In the genomic region with DNA sequence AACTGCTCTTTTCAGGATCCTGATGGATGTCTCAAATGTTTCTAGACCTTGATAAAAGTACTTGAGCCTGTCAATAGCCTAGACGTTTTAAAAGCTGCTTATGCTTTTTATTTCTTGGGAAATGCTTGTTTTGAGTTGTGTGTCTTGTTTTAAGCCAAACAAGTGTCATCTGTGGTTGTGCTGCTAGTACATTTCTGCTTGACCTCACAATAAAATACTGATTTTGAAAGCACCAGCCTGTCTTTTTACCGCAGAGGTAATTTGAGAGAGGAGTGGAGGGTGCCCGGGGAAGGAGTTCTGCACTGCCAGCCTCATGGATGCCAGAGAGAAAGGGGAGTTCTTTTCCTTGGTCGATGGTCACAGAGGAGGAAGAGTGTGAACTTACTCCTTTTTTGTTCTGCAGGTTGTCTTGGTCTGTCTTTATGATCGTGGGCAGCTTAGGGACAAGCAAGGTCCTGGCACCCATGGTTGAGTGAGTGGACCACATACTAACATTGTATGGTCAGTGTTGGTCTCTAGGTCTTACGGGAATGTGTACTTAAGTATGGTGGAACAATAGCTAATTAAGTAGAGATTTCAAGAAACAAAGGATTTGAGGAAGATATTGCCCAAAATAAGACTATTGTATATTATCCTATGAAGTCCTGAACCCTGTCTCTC, we compare ENCODE assay signal across 11 cellular contexts.
DNase-seq lines count a peak whose midpoint lies in the region; FAIRE-seq and TF ChIP-seq lines count a peak whose summit lies in the region.
"Had no signal": no experiment of that assay in that cellular context is flagged by ENCODE, and none has a peak within 500 bp of the region (broad histone marks: within the 10 kb centered on the region; RNA-seq: fewer than 3 reads in every experiment).

No MANE protein-coding gene starts in this region.

- H3K4me1 Mint-ChIP-seq in CD4-positive, alpha-beta memory T cell, result peaks cover 0 to 1% (median 0%) of the 10 kb centered on the region in 4 donors
- H3K4me1 Mint-ChIP-seq in activated CD4-positive, alpha-beta memory T cell treated with anti-CD3 and anti-CD28 coated beads, Interleukin-2, amount 10 ng/mL, durations not matched to agents 7 days and 5 days, result peaks cover 16% of the 10 kb centered on the region
- H3K4me1 Mint-ChIP-seq: activated naive CD4-positive, alpha-beta T cell treated with anti-CD3 and anti-CD28 coated beads, Interleukin-2, amount 50 U/mL, for 24 hours had no signal

- H3K9me3 ChIP-seq in adipocyte (ENCODE audit: control insufficient read depth, low read length) (no peaks in the 10 kb centered on the region), kidney (ENCODE audit: control insufficient read depth in 1 of 2, low read length in 2 of 2) (no peaks in the 10 kb centered on the region), skeletal muscle tissue (ENCODE audit: control insufficient read depth in 3 of 3, low read length in 3 of 3) (no peaks in the 10 kb centered on the region)
- no peaks in the 10 kb centered on the region for H3K9me3 ChIP-seq in CD4-positive, alpha-beta memory T cell (ENCODE audit: control insufficient read depth in 1 of 2, low read length in 2 of 2)

- H3K27me3 ChIP-seq in adipocyte (replicated peaks; ENCODE audit: control insufficient read depth, insufficient read depth, low read length) (no peaks in the 10 kb centered on the region), skeletal muscle tissue (ENCODE audit: control insufficient read depth in 3 of 3, insufficient read depth in 3 of 3, low read length in 3 of 3) (no peaks in the 10 kb centered on the region)
- H3K27me3 ChIP-seq in CD4-positive, alpha-beta memory T cell (ENCODE audit: insufficient read depth, low read length), result no peaks in the 10 kb centered on the region

- H3K4me3 ChIP-seq in adipocyte (ENCODE audit: low read length) (peak overlapping the region; percentile 67), kidney (ENCODE audit: low read length in 2 of 2) (peak overlapping the region in 1 of 2 donors; percentile 7), skeletal muscle tissue (ENCODE audit: low read length in 3 of 3) (no peak overlapping the region)
- no peak overlapping the region for H3K4me3 ChIP-seq in CD4-positive, alpha-beta memory T cell (ENCODE audit: low read length in 2 of 2)

- no peaks in the 10 kb centered on the region for H3K9me3 Mint-ChIP-seq in CD4-positive, alpha-beta memory T cell
- H3K9me3 Mint-ChIP-seq in activated CD4-positive, alpha-beta memory T cell treated with anti-CD3 and anti-CD28 coated beads, Interleukin-2, amount 10 ng/mL, durations not matched to agents 7 days and 5 days, result no peaks in the 10 kb centered on the region
- H3K9me3 Mint-ChIP-seq: activated naive CD4-positive, alpha-beta T cell treated with anti-CD3 and anti-CD28 coated beads, Interleukin-2, amount 50 U/mL, for 24 hours had no signal

- TF ChIP-seq CTCF in kidney (IDR thresholded peaks at IDR 0.05; ENCODE audit: borderline replicate concordance, extremely low read depth, insufficient read depth), result no peak

- H3K27ac ChIP-seq in kidney (ENCODE audit: low read depth in 2 of 2, low read length in 2 of 2) (peak overlapping the region; percentile 48 to 68), skeletal muscle tissue (ENCODE audit: low read depth, low read length) (peak overlapping the region; percentile 9), caudate nucleus (ENCODE audit: low read depth, low read length) (no peak overlapping the region)
- no peak overlapping the region for H3K27ac ChIP-seq in CD4-positive, alpha-beta memory T cell (ENCODE audit: low read depth, low read length)

- H3K36me3 Mint-ChIP-seq in CD4-positive, alpha-beta memory T cell, result no peaks in the 10 kb centered on the region
- no peaks in the 10 kb centered on the region for H3K36me3 Mint-ChIP-seq in activated CD4-positive, alpha-beta memory T cell treated with anti-CD3 and anti-CD28 coated beads, Interleukin-2, amount 10 ng/mL, durations not matched to agents 7 days and 5 days (ENCODE audit: low read depth)
- H3K36me3 Mint-ChIP-seq: activated naive CD4-positive, alpha-beta T cell treated with anti-CD3 and anti-CD28 coated beads, Interleukin-2, amount 50 U/mL, for 24 hours had no signal

- H3K4me3 Mint-ChIP-seq in CD4-positive, alpha-beta memory T cell, result no peak overlapping the region
- no peak overlapping the region for H3K4me3 Mint-ChIP-seq in activated CD4-positive, alpha-beta memory T cell treated with anti-CD3 and anti-CD28 coated beads, Interleukin-2, amount 10 ng/mL, durations not matched to agents 7 days and 5 days
- H3K4me3 Mint-ChIP-seq: activated naive CD4-positive, alpha-beta T cell treated with anti-CD3 and anti-CD28 coated beads, Interleukin-2, amount 50 U/mL, for 24 hours had no signal

- CTCF ChIA-PET in CD4-positive, alpha-beta memory T cell (lab: Charles Lee; ENCODE audit: partially characterized antibody), result no interaction called here
- CTCF ChIA-PET in activated CD4-positive, alpha-beta memory T cell treated with anti-CD3 and anti-CD28 coated beads, Interleukin-2, amount 10 ng/mL, durations not matched to agents 7 days and 5 days (lab: Charles Lee), result no interaction called here

- POLR2A ChIA-PET in CD4-positive, alpha-beta memory T cell (lab: Charles Lee; ENCODE audit: partially characterized antibody), result no interaction called here
- POLR2A ChIA-PET in activated CD4-positive, alpha-beta memory T cell treated with anti-CD3 and anti-CD28 coated beads, Interleukin-2, amount 10 ng/mL, durations not matched to agents 7 days and 5 days (lab: Charles Lee), result no interaction called here

- FAIRE-seq in kidney (lab: Jason Lieb, UNC), result no peak

- no peaks in the 10 kb centered on the region for H3K36me3 ChIP-seq in adipocyte (ENCODE audit: control insufficient read depth, insufficient read depth, low read length, severe bottlenecking)
- H3K36me3 ChIP-seq in kidney (ENCODE audit: control insufficient read depth in 1 of 2, insufficient read depth in 2 of 2, low read length in 2 of 2), result no peaks in the 10 kb centered on the region
- no peaks in the 10 kb centered on the region for H3K36me3 ChIP-seq in skeletal muscle tissue (ENCODE audit: control insufficient read depth in 3 of 3, insufficient read depth in 3 of 3, low read length in 3 of 3)
- no peaks in the 10 kb centered on the region for H3K36me3 ChIP-seq in CD4-positive, alpha-beta memory T cell (ENCODE audit: insufficient read depth, low read length)

- peaks cover 85% of the 10 kb centered on the region for H3K4me1 ChIP-seq in adipocyte (ENCODE audit: control insufficient read depth, insufficient read depth, low read length)
- H3K4me1 ChIP-seq in kidney (ENCODE audit: control insufficient read depth in 1 of 2, insufficient read depth in 1 of 2, low read depth in 1 of 2, low read length in 2 of 2), result peaks cover 8 to 11% of the 10 kb centered on the region in 2 donors
- H3K4me1 ChIP-seq in skeletal muscle tissue (ENCODE audit: control insufficient read depth in 3 of 3, insufficient read depth in 3 of 3, low read length in 3 of 3), result peaks cover 22 to 46% (median 32%) of the 10 kb centered on the region in 3 donors
- H3K4me1 ChIP-seq in CD4-positive, alpha-beta memory T cell (ENCODE audit: insufficient read depth, low read length), result no peaks in the 10 kb centered on the region

- intact Hi-C loops in kidney (cut with DNase I), result no loop called here
- intact Hi-C loops in CD4-positive, alpha-beta memory T cell (cut with micrococcal nuclease), result no loop called here

- peak; percentile 19 for DNase-seq in HT-29 (ENCODE audit: low spot score)
- DNase-seq in adipocyte (ENCODE audit: low read depth), result no peak
- no peak for DNase-seq in kidney
- DNase-seq in CD4-positive, alpha-beta memory T cell, result no peak
- no peak for DNase-seq in activated CD4-positive, alpha-beta memory T cell treated with anti-CD3 and anti-CD28 coated beads, Interleukin-2, amount 10 ng/mL, durations not matched to agents 7 days and 5 days
- DNase-seq in anterior cingulate cortex (lab: John Stamatoyannopoulos, UW), result no peak
- DNase-seq in caudate nucleus (lab: John Stamatoyannopoulos, UW), result no peak
- DNase-seq: activated CD4-positive, alpha-beta T cell treated with anti-CD3 and anti-CD28 coated beads for 1 hour; NCI-H1417 treated with DMSO at 0.1 percent for 48 hours had no signal

- no peak overlapping the region for H3K27ac Mint-ChIP-seq in CD4-positive, alpha-beta memory T cell
- no peak overlapping the region for H3K27ac Mint-ChIP-seq in activated CD4-positive, alpha-beta memory T cell treated with anti-CD3 and anti-CD28 coated beads, Interleukin-2, amount 10 ng/mL, durations not matched to agents 7 days and 5 days
- H3K27ac Mint-ChIP-seq: activated naive CD4-positive, alpha-beta T cell treated with anti-CD3 and anti-CD28 coated beads, Interleukin-2, amount 50 U/mL, for 24 hours had no signal

- H3K9ac ChIP-seq in adipocyte (ENCODE audit: low read length) (peak overlapping the region; percentile 74), kidney (ENCODE audit: low read length in 2 of 2) (no peak overlapping the region), skeletal muscle tissue (ENCODE audit: low read depth in 1 of 3, low read length in 3 of 3) (no peak overlapping the region)

- H3K27me3 Mint-ChIP-seq in CD4-positive, alpha-beta memory T cell, result peaks cover 1 to 13% of the 10 kb centered on the region in 2 donors
- peaks cover 10% of the 10 kb centered on the region for H3K27me3 Mint-ChIP-seq in activated CD4-positive, alpha-beta memory T cell treated with anti-CD3 and anti-CD28 coated beads, Interleukin-2, amount 10 ng/mL, durations not matched to agents 7 days and 5 days

Comparison
In these comparisons a context has a peak if more than half of its experiments do, and no peak if none do; other contexts are left out.
1. H3K27ac ChIP-seq: peak in kidney (2 of 2) and skeletal muscle tissue (single experiment); none in CD4-positive, alpha-beta memory T cell (single experiment) and caudate nucleus (single experiment).